8 cellular contexts compared by ENCODE assay signal in genomic region chr2:27379840-27380625, GRCh38. TPM values are rescaled to one million over a fixed set of nuclear protein-coding genes. Genes with fewer than 3 reads are reported as not detected.
DNase-seq lines count a peak whose midpoint lies in the region; ATAC-seq and TF ChIP-seq lines count a peak whose summit lies in the region.

No MANE protein-coding gene starts in this region.

- H3K4me3 ChIP-seq in BJ (ENCODE audit: low read depth, low read length) (peak overlapping the region; percentile 89), WI38 (ENCODE audit: low read depth, low read length) (peak overlapping the region; percentile 69), mucosa of rectum (ENCODE audit: low read length in 2 of 2) (peak overlapping the region; percentile 78 to 90), thoracic aorta (peak overlapping the region; percentile 72)

- H3K9me3 ChIP-seq in KOPT-K1 (ENCODE audit: insufficient read depth, low read length, poor library complexity, severe bottlenecking), result no peaks in the 10 kb centered on the region
- no peaks in the 10 kb centered on the region for H3K9me3 ChIP-seq in mucosa of rectum (ENCODE audit: control insufficient read depth in 2 of 2, low read length in 2 of 2)
- H3K9me3 ChIP-seq in thoracic aorta, result no peaks in the 10 kb centered on the region

- H3K36me3 ChIP-seq in BJ (ENCODE audit: control insufficient read depth, insufficient read depth, low read length) (peaks cover 43% of the 10 kb centered on the region), KOPT-K1 (ENCODE audit: insufficient read depth, low read length) (peaks cover 84% of the 10 kb centered on the region), mucosa of rectum (ENCODE audit: control insufficient read depth in 2 of 2, insufficient read depth in 2 of 2, low read length in 2 of 2) (peaks cover 54 to 62% of the 10 kb centered on the region in 2 donors), thoracic aorta (peaks cover 48% of the 10 kb centered on the region)

- peak overlapping the region; percentile 80 to 92 for H3K9ac ChIP-seq in mucosa of rectum (ENCODE audit: low read depth in 1 of 2, low read length in 2 of 2)

- CTCF ChIA-PET in BJ (lab: Yijun Ruan, JAX), result interaction anchor here (0.7 to 1.4 kb wide), 5 partner anchors 10 to 303 kb away, joined by 3 to 4 read pairs (median 3); partner anchors contain the start of gene PPM1G

- H3K27me3 ChIP-seq in BJ (ENCODE audit: control insufficient read depth, insufficient read depth, low read length) (no peaks in the 10 kb centered on the region), mucosa of rectum (ENCODE audit: control insufficient read depth in 2 of 2, insufficient read depth in 2 of 2, low read length in 2 of 2) (no peaks in the 10 kb centered on the region), thoracic aorta (replicated peaks; ENCODE audit: insufficient read depth) (no peaks in the 10 kb centered on the region)

- TF ChIP-seq CTCF in BJ (IDR thresholded peaks at IDR 0.05; ENCODE audit: insufficient read depth, low read depth, low read length) (no peak), WI38 (IDR thresholded peaks at IDR 0.05; ENCODE audit: low read depth, low read length) (no peak), thoracic aorta (IDR thresholded peaks at IDR 0.05) (no peak)

- DNase-seq in BJ (ENCODE audit: low read depth) (no peak), GM19240 (ENCODE audit: insufficient read length, low spot score) (peak; percentile 41), epithelial cell of prostate (ENCODE audit: low read depth, low spot score) (no peak), thoracic aorta (ENCODE audit: low spot score) (peak; percentile 53), NCI-H2107 treated with DMSO at 0.1 percent for 48 hours (lab: John Stamatoyannopoulos, UW; ENCODE audit: unreplicated experiment) (no peak)

- H3K4me1 ChIP-seq in mucosa of rectum (ENCODE audit: control insufficient read depth in 2 of 2, insufficient read depth in 2 of 2, low read length in 2 of 2) (peaks cover 21 to 23% of the 10 kb centered on the region in 2 donors), thoracic aorta (ENCODE audit: control insufficient read depth in 1 of 2, low read depth in 2 of 2) (peaks cover 11 to 15% of the 10 kb centered on the region in 2 donors)

- POLR2A ChIA-PET in BJ (lab: Charles Lee), result interaction anchor here (0.7 kb wide), 3 partner anchors 10 to 248 kb away, joined by 3 to 4 read pairs (median 3); no protein-coding TSS in a partner anchor

- H3K27ac ChIP-seq in KOPT-K1 (ENCODE audit: low read depth, low read length, poor library complexity, severe bottlenecking) (peak overlapping the region; percentile 82), epithelial cell of prostate (peak overlapping the region; percentile 90), mucosa of rectum (ENCODE audit: low read depth in 2 of 2, low read length in 2 of 2) (peak overlapping the region; percentile 81 to 89), thoracic aorta (peak overlapping the region; percentile 77 to 90)

- ATAC-seq in thoracic aorta (ENCODE audit: insufficient number of reproducible peaks, low FRiP score, low read depth), result peak; percentile 44

RNA-seq across cellular contexts. Expression of gene ZNF513, which starts 0.5 kb away (rescaled TPM):
- polyA plus RNA-seq in BJ (2011; rRNA removed), result 8.4 and 12.2 TPM in 2 replicates
- 3.3 and 9.4 TPM in 2 replicates for polyA minus RNA-seq in BJ (2011; rRNA and poly(A)+ RNA removed)
- 10 to 100 TPM; 10.7 to 10.9 TPM for total RNA-seq in thoracic aorta

RNA-seq across cellular contexts. Expression of gene SNX17, which starts 9.6 kb away (rescaled TPM):
- 134 and 154 TPM in 2 replicates for polyA plus RNA-seq in BJ (2011; rRNA removed)
- polyA minus RNA-seq in BJ (2011; rRNA and poly(A)+ RNA removed), result 74.5 and 91.4 TPM in 2 replicates
- 100 to 1,000 TPM in 1 of 2 donors, 10 to 100 TPM in 1; 84.4 to 133 TPM for total RNA-seq in thoracic aorta

RNA-seq across cellular contexts. Expression of gene EIF2B4, which starts 9.9 kb away (rescaled TPM):
- 39.6 and 42.8 TPM in 2 replicates for polyA plus RNA-seq in BJ (2011; rRNA removed)
- 26.9 and 40.3 TPM in 2 replicates for polyA minus RNA-seq in BJ (2011; rRNA and poly(A)+ RNA removed)
- total RNA-seq in thoracic aorta, result 10 to 100 TPM; 31.5 to 55.4 TPM

RNA-seq across cellular contexts. Expression of gene GTF3C2, which starts 23.5 kb away (rescaled TPM):
- polyA plus RNA-seq in BJ (2011; rRNA removed), result 32.1 and 39.0 TPM in 2 replicates
- polyA minus RNA-seq in BJ (2011; rRNA and poly(A)+ RNA removed), result 22.3 and 35.0 TPM in 2 replicates
- total RNA-seq in thoracic aorta, result 10 to 100 TPM; 56.6 to 58.8 TPM

RNA-seq across cellular contexts. Expression of gene PPM1G, which starts 29.4 kb away (rescaled TPM):
- 45.8 and 48.3 TPM in 2 replicates for polyA plus RNA-seq in BJ (2011; rRNA removed)
- polyA minus RNA-seq in BJ (2011; rRNA and poly(A)+ RNA removed), result 31.1 and 39.2 TPM in 2 replicates
- total RNA-seq in thoracic aorta, result 10 to 100 TPM; 50.2 to 50.4 TPM

Comparison
In these comparisons a context has a peak if more than half of its experiments do, and no peak if none do; other contexts are left out.
1. DNase-seq: peak in GM19240 (single experiment) and thoracic aorta (single experiment); none in BJ (single experiment), epithelial cell of prostate (single experiment) and NCI-H2107 treated with DMSO at 0.1 percent for 48 hours (single experiment).
2. Peak in every context shown above with its lines, with median percentiles within 50 percentile points of each other: H3K4me3 ChIP-seq and H3K27ac ChIP-seq.